13 cellular contexts compared by ENCODE assay signal in the genomic region with DNA sequence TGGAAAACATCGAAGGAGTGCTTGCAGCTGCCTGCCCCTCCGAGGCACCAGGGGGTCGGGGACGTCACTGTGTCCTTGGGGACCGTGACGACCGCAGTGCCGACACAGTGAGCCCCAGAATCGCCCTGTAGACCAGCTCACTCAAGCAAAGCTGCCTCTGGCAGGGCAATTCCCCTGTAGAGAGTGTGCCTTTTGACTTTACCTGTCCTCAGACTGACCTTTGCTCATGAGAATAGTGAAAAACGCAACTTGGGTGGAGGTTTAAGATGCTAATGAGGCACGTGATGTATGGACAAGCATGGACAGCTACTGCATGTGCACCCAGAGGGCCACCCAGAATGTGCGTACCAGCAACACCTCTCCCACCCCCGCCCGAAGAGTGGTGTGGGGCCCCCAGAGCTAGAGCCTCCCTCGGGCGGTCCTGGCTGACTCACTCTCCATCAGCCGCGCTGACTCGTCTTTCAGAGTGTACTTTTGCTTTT.
A peak's percentile ranks its signal among the peaks of the same experiment; 100 is the strongest.
DNase-seq lines count a peak whose midpoint lies in the region; ATAC-seq and TF ChIP-seq lines count a peak whose summit lies in the region.
"Had no signal": no experiment of that assay in that cellular context is flagged by ENCODE, and none has a peak within 500 bp of the region (broad histone marks: within the 10 kb centered on the region; RNA-seq: fewer than 3 reads in every experiment).

No MANE protein-coding gene starts in this region.

- intact Hi-C loops in colonic mucosa (cut with DNase I): no loop called here

- no peak overlapping the region for H3K27ac ChIP-seq in colonic mucosa
- H3K27ac ChIP-seq: C4-2B, heart left ventricle, HL-60 had no signal

- no peaks in the 10 kb centered on the region for H3K27me3 ChIP-seq in colonic mucosa

- no peak overlapping the region for H3K9ac ChIP-seq in colonic mucosa (ENCODE audit: low read depth in 2 of 2, low read length in 2 of 2)

- TF ChIP-seq CTCF in colonic mucosa (IDR thresholded peaks at IDR 0.05): no peak

- in situ Hi-C loops in Caki2 (cut with HindIII; ENCODE audit: low pct_unique_long_range_greater_than_20kb, low sequenced_read_pairs): no loop called here

- H3K9me3 ChIP-seq in colonic mucosa: no peaks in the 10 kb centered on the region
- H3K9me3 ChIP-seq: heart left ventricle had no signal

- H3K36me3 ChIP-seq in colonic mucosa: no peaks in the 10 kb centered on the region
- H3K36me3 ChIP-seq: heart left ventricle had no signal

- no peak overlapping the region for H3K4me3 ChIP-seq in colonic mucosa
- H3K4me3 ChIP-seq: heart left ventricle had no signal

- ATAC-seq in GM19452 (IDR thresholded peaks at IDR 0.05; ENCODE audit: unreplicated experiment) (peak; percentile 64), HG03196 (IDR thresholded peaks at IDR 0.05; ENCODE audit: unreplicated experiment) (peak; percentile 67), esophagus mucosa (peak; percentile 59)

- DNase-seq in Caki2 (ENCODE audit: low read depth): peak; percentile 46
- no peak for DNase-seq in colonic mucosa
- no peak for DNase-seq in dermis blood vessel endothelial cell
- DNase-seq in stimulated activated CD4-positive, alpha-beta T cell treated with anti-CD3 and anti-CD28 coated beads, Interleukin-4, amount 100 ng/mL, for 1 hour: no peak
- DNase-seq in activated CD4-positive, CD25-positive, alpha-beta regulatory T cell (lab: John Stamatoyannopoulos, UW): no peak
- DNase-seq: NCI-H1694, SHP77 had no signal

- no peaks in the 10 kb centered on the region for H3K4me1 ChIP-seq in colonic mucosa
- H3K4me1 ChIP-seq: heart left ventricle had no signal
